ENCODE assay signal across 8 cellular contexts in genomic region chr1:26787706-26788514, GRCh38. TPM values are rescaled to one million over a fixed set of nuclear protein-coding genes. Genes with fewer than 3 reads are reported as not detected.
DNase-seq lines count a peak whose midpoint lies in the region; ATAC-seq and TF ChIP-seq lines count a peak whose summit lies in the region.

TSS of gene PIGV (plus strand) at chr1:26787950. CDS start at chr1:26790816, 2,866 bp downstream.

- DNase-seq in NCI-H748 (lab: John Stamatoyannopoulos, UW; ENCODE audit: unreplicated experiment) (peak; percentile 89), dermis blood vessel endothelial cell (peak; percentile 89), lower leg skin (ENCODE audit: low spot score in 2 of 2) (peak; percentile 82 to 97)
- peak; percentile 81 to 83 for DNase-seq in activated CD4-positive, alpha-beta T cell treated with anti-CD3 and anti-CD28 coated beads, Interleukin-2, amount 50 U/mL, for 24 hours (ENCODE audit: low read depth in 1 of 2, low spot score in 1 of 2)
- DNase-seq in stimulated activated CD4-positive, alpha-beta T cell treated with anti-CD3 and anti-CD28 coated beads, Interleukin-4, amount 100 ng/mL, for 48 hours (ENCODE audit: low read depth in 2 of 2): peak; percentile 82 to 88

- no peak for TF ChIP-seq CTCF in lower leg skin (IDR thresholded peaks at IDR 0.05)

- H3K36me3 ChIP-seq in BLaER1 treated with 17β-estradiol and CSF1 and Interleukin-3, amounts not matched to agents 10 nM and 100 nM: peaks cover 2 to 15% (median 7%) of the 10 kb centered on the region in 11 experiments; a peak in 18 of 22 replicates

- peak within 1 kb of the TSS; percentile 91 to 100 (median 98) for H3K4me2 ChIP-seq in BLaER1 treated with 17β-estradiol and CSF1 and Interleukin-3, amounts not matched to agents 10 nM and 100 nM

- peak within 1 kb of the TSS; percentile 95 to 99 (median 98) for H3K27ac ChIP-seq in BLaER1 treated with 17β-estradiol and CSF1 and Interleukin-3, amounts not matched to agents 10 nM and 100 nM

- H4K20me1 ChIP-seq in BLaER1 treated with 17β-estradiol and CSF1 and Interleukin-3, amounts not matched to agents 10 nM and 100 nM: no peaks in the 10 kb centered on the region

- TF ChIP-seq POLR2A in lower leg skin (IDR thresholded peaks at IDR 0.05): peak in 1 of 2 donors; percentile 46

- H3K4me1 ChIP-seq in BLaER1 treated with 17β-estradiol and CSF1 and Interleukin-3, amounts not matched to agents 10 nM and 100 nM: peaks cover 82 to 92% (median 89%) of the 10 kb centered on the region in 10 experiments

- WGBS in lower leg skin, 2 donors: 0 to 1% methylated on average over 19 to 42 of the region's 63 CpGs

- H3K9me3 ChIP-seq in BLaER1 treated with 17β-estradiol and CSF1 and Interleukin-3, amounts not matched to agents 10 nM and 100 nM (replicated peaks in 1 of 11): no peaks in the 10 kb centered on the region

- peak within 1 kb of the TSS; percentile 92 to 98 (median 95) for H3K9ac ChIP-seq in BLaER1 treated with 17β-estradiol and CSF1 and Interleukin-3, amounts not matched to agents 10 nM and 100 nM

- no peaks in the 10 kb centered on the region for H3K27me3 ChIP-seq in BLaER1 treated with 17β-estradiol and CSF1 and Interleukin-3, amounts not matched to agents 10 nM and 100 nM

- intact Hi-C loops in lower leg skin (cut with DNase I; ENCODE audit: low total_unique reads): loop anchor here (10.0 kb wide), 1 partner anchor 93 kb away; the partner anchor contains the start of gene ARID1A

- H3K4me3 ChIP-seq in BLaER1 treated with 17β-estradiol and CSF1 and Interleukin-3, amounts not matched to agents 10 nM and 100 nM: peak within 1 kb of the TSS; percentile 65 to 81 (median 72)
- peak within 1 kb of the TSS; percentile 69 for H3K4me3 ChIP-seq in lower leg skin (ENCODE audit: low read depth, poor library complexity, severe bottlenecking)

- ATAC-seq in GM19324 (IDR thresholded peaks at IDR 0.05; ENCODE audit: low FRiP score, unreplicated experiment) (peak; percentile 87), HG03460 (IDR thresholded peaks at IDR 0.05; ENCODE audit: unreplicated experiment) (peak; percentile 55)

RNA-seq across cellular contexts. Expression of gene PIGV, which starts in this region (rescaled TPM):
- total RNA-seq in dermis blood vessel endothelial cell (9.4 and 10.1 TPM in 2 replicates), lower leg skin (10 to 100 TPM; 18.2 to 39.3 (median 27.1) TPM)

Comparison
In these comparisons a context has a peak if more than half of its experiments do, and no peak if none do; other contexts are left out.
1. Peak in every context shown above with its lines: DNase-seq, ATAC-seq, H3K4me3 ChIP-seq and H3K27ac ChIP-seq.